Comparison of ENCODE assay signal across 19 cellular contexts in the genomic region with DNA sequence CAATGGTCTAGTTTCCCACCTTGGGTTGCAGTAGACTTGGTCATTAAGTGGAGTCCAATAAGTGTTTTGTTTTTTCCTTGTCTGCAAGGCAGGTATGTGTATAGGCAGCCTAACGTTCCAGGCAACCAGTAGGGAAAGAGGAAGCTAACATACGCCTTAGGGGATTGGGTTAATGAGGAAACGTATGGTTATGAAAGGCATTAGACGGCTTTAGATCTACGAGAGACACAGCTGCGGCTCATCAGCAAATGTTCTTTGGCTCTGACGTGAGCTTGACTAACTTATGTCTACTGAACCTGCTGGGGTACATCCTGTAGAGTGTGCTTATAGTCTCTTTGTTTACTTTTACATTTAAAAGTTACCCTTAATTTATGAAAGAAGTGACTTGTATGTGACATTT.
A peak's percentile ranks its signal among the peaks of the same experiment; 100 is the strongest.
DNase-seq lines count a peak whose midpoint lies in the region; ATAC-seq and TF ChIP-seq lines count a peak whose summit lies in the region.
"Had no signal": no experiment of that assay in that cellular context is flagged by ENCODE, and none has a peak within 500 bp of the region (broad histone marks: within the 10 kb centered on the region; RNA-seq: fewer than 3 reads in every experiment).

No MANE protein-coding gene starts in this region.

- 40% methylated on average over 7 of the region's 7 CpGs for WGBS in smooth muscle cell (ENCODE audit: low lambda C conversion rate)

- no peak overlapping the region for H3K9ac ChIP-seq in smooth muscle cell (ENCODE audit: low read depth)
- H3K9ac ChIP-seq: parathyroid adenoma had no signal

- DNase-seq in Kasumi-1 (lab: John Stamatoyannopoulos, UW) (peak; percentile 90 to 96), RWPE2 (ENCODE audit: low spot score) (no peak), inferior parietal cortex (ENCODE audit: extremely low spot score) (peak; percentile 36), smooth muscle cell (lab: John Stamatoyannopoulos, UW; ENCODE audit: unreplicated experiment) (no peak), iPS-NIHi11 (ENCODE audit: low spot score) (no peak)
- DNase-seq: activated CD4-positive, alpha-beta T cell treated with anti-CD3 and anti-CD28 coated beads, Interleukin-2, amount 50 U/mL, for 4 hours; activated T-cell treated with anti-CD3 and anti-CD28 coated beads, Interleukin-2, amount 50 U/mL, for 24 hours; CD4-positive, alpha-beta memory T cell; effector memory CD8-positive, alpha-beta T cell; gastrocnemius medialis; H9; NCI-H1436 treated with DMSO at 0.1 percent for 48 hours; NCI-H524; T1000 had no signal

- no peak overlapping the region for H2AFZ ChIP-seq in smooth muscle cell (ENCODE audit: low read depth)
- H2AFZ ChIP-seq: parathyroid adenoma had no signal

- H3K79me2 ChIP-seq in smooth muscle cell (ENCODE audit: low read depth), result peaks cover 56% of the 10 kb centered on the region

- H3F3A ChIP-seq in smooth muscle cell (ENCODE audit: low read depth), result no peaks in the 10 kb centered on the region

- H3K9me3 ChIP-seq in RWPE2 (ENCODE audit: severe bottlenecking), result no peaks in the 10 kb centered on the region
- no peaks in the 10 kb centered on the region for H3K9me3 ChIP-seq in smooth muscle cell (replicated peaks; ENCODE audit: low read depth)
- H3K9me3 ChIP-seq: gastrocnemius medialis had no signal

- no peak overlapping the region for H3K27ac ChIP-seq in RWPE2 (ENCODE audit: poor library complexity, severe bottlenecking)
- no peak overlapping the region for H3K27ac ChIP-seq in smooth muscle cell (ENCODE audit: low read depth)
- H3K27ac ChIP-seq: cardiac muscle cell, gastrocnemius medialis, parathyroid adenoma had no signal

- H3K4me2 ChIP-seq in smooth muscle cell, result peak overlapping the region; percentile 25

- H3K4me1 ChIP-seq in RWPE2 (ENCODE audit: insufficient read depth, poor library complexity, severe bottlenecking) (peaks cover 7% of the 10 kb centered on the region), smooth muscle cell (ENCODE audit: low read depth) (peaks cover 9% of the 10 kb centered on the region)

- no peaks in the 10 kb centered on the region for H4K20me1 ChIP-seq in smooth muscle cell (ENCODE audit: low read depth)

- H3K36me3 ChIP-seq in RWPE2 (ENCODE audit: low read depth) (no peaks in the 10 kb centered on the region), smooth muscle cell (ENCODE audit: low read depth) (no peaks in the 10 kb centered on the region)
- H3K36me3 ChIP-seq: cardiac muscle cell, gastrocnemius medialis had no signal

- H3K27me3 ChIP-seq in RWPE2 (ENCODE audit: insufficient read depth, poor library complexity, severe bottlenecking) (no peaks in the 10 kb centered on the region), smooth muscle cell (ENCODE audit: low read depth) (no peaks in the 10 kb centered on the region)
- H3K27me3 ChIP-seq: cardiac muscle cell, gastrocnemius medialis had no signal

- TF ChIP-seq CTCF in RWPE2 (IDR thresholded peaks at IDR 0.05; ENCODE audit: poor library complexity, severe bottlenecking) (no peak), smooth muscle cell (IDR thresholded peaks at IDR 0.05; ENCODE audit: borderline replicate concordance, insufficient read depth, poor library complexity, severe bottlenecking) (no peak)

- ATAC-seq in RWPE2 (ENCODE audit: low read depth) (peak; percentile 66), HG03342 (IDR thresholded peaks at IDR 0.05; ENCODE audit: unreplicated experiment) (no peak), HG02973 (IDR thresholded peaks at IDR 0.05; ENCODE audit: unreplicated experiment) (no peak)
- ATAC-seq: effector memory CD8-positive, alpha-beta T cell; gastrocnemius medialis; K562 had no signal

- H3K4me3 ChIP-seq in RWPE2 (ENCODE audit: severe bottlenecking), result no peak overlapping the region
- H3K4me3 ChIP-seq in smooth muscle cell, result no peak overlapping the region
- H3K4me3 ChIP-seq: cardiac muscle cell, gastrocnemius medialis, K562 had no signal

Comparison
In these comparisons a context has a peak if more than half of its experiments do, and no peak if none do; other contexts are left out.
1. DNase-seq: peak in Kasumi-1 (2 of 2) and inferior parietal cortex (single experiment); none in RWPE2 (single experiment), smooth muscle cell (single experiment) and iPS-NIHi11 (single experiment).